ENCODE assay signal across 11 cellular contexts in the genomic region with DNA sequence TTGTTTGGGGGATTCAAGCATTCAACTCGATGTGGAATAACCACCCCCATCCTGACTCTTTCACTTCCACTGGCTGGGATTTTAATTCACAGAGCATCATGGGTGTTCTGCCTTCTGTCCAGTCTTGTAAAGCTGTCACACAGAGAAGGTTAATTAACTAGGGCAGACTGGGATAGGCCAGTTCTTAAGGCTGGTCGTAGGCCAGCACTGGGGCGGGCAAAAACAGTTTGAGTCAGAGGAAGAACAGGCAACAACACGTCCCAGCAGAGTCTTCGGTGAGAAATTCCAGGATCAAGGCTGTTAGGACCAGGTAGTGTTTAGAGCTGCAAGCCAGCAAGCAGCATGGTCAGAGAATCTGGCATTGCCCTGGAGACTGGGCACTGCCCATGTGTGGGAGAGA. TPM values are rescaled to one million over a fixed set of nuclear protein-coding genes. Genes with fewer than 3 reads are reported as not detected.
DNase-seq lines count a peak whose midpoint lies in the region; ATAC-seq and TF ChIP-seq lines count a peak whose summit lies in the region.
"Had no signal": no experiment of that assay in that cellular context is flagged by ENCODE, and none has a peak within 500 bp of the region (broad histone marks: within the 10 kb centered on the region; RNA-seq: fewer than 3 reads in every experiment).

No MANE protein-coding gene starts in this region.

- H3K27ac ChIP-seq in epithelial cell of prostate (peak overlapping the region; percentile 45), mesodermal cell (ENCODE audit: low read depth, low read length, severe bottlenecking) (peak overlapping the region; percentile 73), PC-3 (ENCODE audit: low read length) (no peak overlapping the region)
- H3K27ac ChIP-seq: SK-N-MC had no signal

- BruUV-seq in PC-3 (replicated peaks; lab: Mats Ljungman, UMichigan) = no TSS peak

- DNase-seq in AG08395 (ENCODE audit: low spot score) (peak; percentile 14), RKO (ENCODE audit: low spot score) (peak; percentile 15), epithelial cell of prostate (ENCODE audit: low read depth, low spot score) (peak; percentile 87), PC-3 (no peak)
- DNase-seq: AML-193, NCI-H2107 had no signal

- H3K4me3 ChIP-seq in mesodermal cell (ENCODE audit: extremely low read depth, insufficient read depth, low read length, poor library complexity, severe bottlenecking) (no peak overlapping the region), PC-3 (ENCODE audit: low read length) (no peak overlapping the region)
- H3K4me3 ChIP-seq: SK-N-MC had no signal

- no peaks in the 10 kb centered on the region for H3F3A ChIP-seq in PC-3 (ENCODE audit: low read length, unreplicated experiment)

- no peaks in the 10 kb centered on the region for H4K20me1 ChIP-seq in PC-3 (ENCODE audit: low read length)

- intact Hi-C loops in PC-3 (cut with micrococcal nuclease) = loop anchor here (10.0 kb wide), 1 partner anchor 312 kb away; no protein-coding TSS in a partner anchor

- H3K27me3 ChIP-seq in PC-3 (ENCODE audit: low read length) = no peaks in the 10 kb centered on the region

- no peak for TF ChIP-seq CTCF in PC-3 (conservative IDR thresholded peaks at IDR 0.05; ENCODE audit: low read depth, low read length)

- CTCF ChIA-PET in PC-3 (lab: Charles Lee) = no interaction called here

- no peak overlapping the region for H3K4me2 ChIP-seq in PC-3 (ENCODE audit: low read length)

- H3K9me2 ChIP-seq in PC-3 (replicated peaks; ENCODE audit: low read length) = no peaks in the 10 kb centered on the region

- H3K9ac ChIP-seq in PC-3 (ENCODE audit: low read length) = no peak overlapping the region

- POLR2A ChIA-PET in PC-3 (lab: Charles Lee; ENCODE audit: unreplicated experiment) = no interaction called here

- H3K36me3 ChIP-seq in mesodermal cell (ENCODE audit: control insufficient read depth, insufficient read depth, low read length) = peaks cover 11% of the 10 kb centered on the region
- no peaks in the 10 kb centered on the region for H3K36me3 ChIP-seq in PC-3 (ENCODE audit: low read depth, low read length)

- H3K9me3 ChIP-seq in mesodermal cell (ENCODE audit: control insufficient read depth, low read length) (no peaks in the 10 kb centered on the region), PC-3 (ENCODE audit: low read length) (no peaks in the 10 kb centered on the region)

- ATAC-seq in GM18502 (IDR thresholded peaks at IDR 0.05; ENCODE audit: poor library complexity, unreplicated experiment) = no peak
- no peak for ATAC-seq in PC-3
- ATAC-seq in HG03354 (IDR thresholded peaks at IDR 0.05; ENCODE audit: poor library complexity, severe bottlenecking, unreplicated experiment) = no peak
- no peak for ATAC-seq in GM21381 (IDR thresholded peaks at IDR 0.05; ENCODE audit: unreplicated experiment)

- H2AFZ ChIP-seq in PC-3 (ENCODE audit: low read length) = no peak overlapping the region

- no peaks in the 10 kb centered on the region for H3K79me2 ChIP-seq in PC-3 (ENCODE audit: low read length)

- WGBS in mesodermal cell (ENCODE audit: insufficient coverage in 2 of 2), 2 experiments = 41 to 44% methylated on average over 4 to 5 of the region's 5 CpGs

- H3K4me1 ChIP-seq in mesodermal cell (ENCODE audit: control insufficient read depth, insufficient read depth, low read length, poor library complexity, severe bottlenecking) (peaks cover 9% of the 10 kb centered on the region), PC-3 (ENCODE audit: insufficient read depth, low read length) (peaks cover 6% of the 10 kb centered on the region)

RNA-seq across cellular contexts. Expression of a gene that starts 4.0 kb away (rescaled TPM):
- 23.6 TPM for polyA plus RNA-seq in mesodermal cell (2013, experiment 1 of 2)
- 18.3 TPM for polyA plus RNA-seq in mesodermal cell (2013, experiment 2 of 2)
- total RNA-seq in PC-3 (2014; rRNA removed) = 2.0 and 2.8 TPM in 2 replicates
